ENCODE assay signal across 29 cellular contexts in genomic region chr5:10647640-10648039, GRCh38.
"Had no signal": no experiment of that assay in that cellular context is flagged by ENCODE, and none has a peak within 500 bp of the region (broad histone marks: within the 10 kb centered on the region; RNA-seq: fewer than 3 reads in every experiment).

No MANE protein-coding gene starts in this region.

- H3K9me3 ChIP-seq: adrenal gland, body of pancreas, gastrocnemius medialis, heart left ventricle had no signal

- H3K36me3 Mint-ChIP-seq: activated naive CD4-positive, alpha-beta T cell treated with anti-CD3 and anti-CD28 coated beads, Interleukin-2, amount 50 U/mL, for 24 hours had no signal

- H3K4me1 ChIP-seq: adrenal gland, body of pancreas, foreskin keratinocyte had no signal

- H3K27ac ChIP-seq: adrenal gland, body of pancreas, esophagus muscularis mucosa, foreskin keratinocyte, gastrocnemius medialis, heart left ventricle had no signal

- H3K36me3 ChIP-seq: adrenal gland, gastrocnemius medialis had no signal

- ATAC-seq: activated CD8-positive, alpha-beta T cell treated with anti-CD3 and anti-CD28 coated beads for 36 hours; activated naive CD8-positive, alpha-beta T cell treated with anti-CD3 and anti-CD28 coated beads, Interleukin-2, amount 50 U/mL, for 24 hours; activated T-cell treated with anti-CD3 and anti-CD28 coated beads, Interleukin-2, amount 50 U/mL, for 4 hours; activated T-helper 17 cell treated with anti-CD3 and anti-CD28 coated beads, Interleukin-2, amount 50 U/mL, for 72 hours; body of pancreas; effector memory CD8-positive, alpha-beta T cell; foreskin keratinocyte; gastrocnemius medialis; heart left ventricle had no signal

- H3K9me3 Mint-ChIP-seq: activated CD8-positive, alpha-beta T cell treated with anti-CD3 and anti-CD28 coated beads for 36 hours; activated naive CD4-positive, alpha-beta T cell treated with anti-CD3 and anti-CD28 coated beads for 36 hours; activated naive CD4-positive, alpha-beta T cell treated with anti-CD3 and anti-CD28 coated beads, Interleukin-2, amount 50 U/mL, for 24 hours; activated naive CD8-positive, alpha-beta T cell treated with anti-CD3 and anti-CD28 coated beads for 36 hours; activated naive CD8-positive, alpha-beta T cell treated with anti-CD3 and anti-CD28 coated beads, Interleukin-2, amount 50 U/mL, for 24 hours; activated T-cell treated with anti-CD3 and anti-CD28 coated beads, Interleukin-2, amount 50 U/mL, for 4 hours; activated T-helper 17 cell treated with anti-CD3 and anti-CD28 coated beads, Interleukin-2, amount 50 U/mL, for 72 hours; effector memory CD8-positive, alpha-beta T cell had no signal

- H3K4me3 ChIP-seq: adrenal gland, body of pancreas, esophagus muscularis mucosa, gastrocnemius medialis, heart left ventricle had no signal

- H3K4me3 Mint-ChIP-seq: activated CD8-positive, alpha-beta T cell treated with anti-CD3 and anti-CD28 coated beads for 36 hours; activated naive CD4-positive, alpha-beta T cell treated with anti-CD3 and anti-CD28 coated beads for 36 hours; activated naive CD4-positive, alpha-beta T cell treated with anti-CD3 and anti-CD28 coated beads, Interleukin-2, amount 50 U/mL, for 24 hours; activated naive CD8-positive, alpha-beta T cell treated with anti-CD3 and anti-CD28 coated beads for 36 hours; activated naive CD8-positive, alpha-beta T cell treated with anti-CD3 and anti-CD28 coated beads, Interleukin-2, amount 50 U/mL, for 24 hours; activated T-cell treated with anti-CD3 and anti-CD28 coated beads, Interleukin-2, amount 50 U/mL, for 4 hours; activated T-helper 17 cell treated with anti-CD3 and anti-CD28 coated beads, Interleukin-2, amount 50 U/mL, for 72 hours; effector memory CD8-positive, alpha-beta T cell had no signal

- FAIRE-seq: colon had no signal

- DNase-seq: activated CD4-positive, alpha-beta T cell treated with anti-CD3 and anti-CD28 coated beads for 48 hours; activated CD4-positive, alpha-beta T cell treated with anti-CD3 and anti-CD28 coated beads, Interleukin-2, amount 50 U/mL, for 1 hour; activated CD4-positive, alpha-beta T cell treated with anti-CD3 and anti-CD28 coated beads, Interleukin-2, amount 50 U/mL, for 48 hours; activated CD8-positive, alpha-beta memory T cell treated with anti-CD3 and anti-CD28 coated beads for 24 hours; activated CD8-positive, alpha-beta T cell treated with anti-CD3 and anti-CD28 coated beads for 36 hours; activated effector memory CD4-positive, alpha-beta T cell treated with Interleukin-2 at 50 U/mL for 16 hours; activated naive CD4-positive, alpha-beta T cell treated with anti-CD3 and anti-CD28 coated beads for 36 hours; activated naive CD8-positive, alpha-beta T cell treated with anti-CD3 and anti-CD28 coated beads for 36 hours; activated naive CD8-positive, alpha-beta T cell treated with anti-CD3 and anti-CD28 coated beads, Interleukin-2, amount 50 U/mL, for 24 hours; activated T-cell treated with anti-CD3 and anti-CD28 coated beads, Interleukin-2, amount 50 U/mL, for 4 hours; adrenal gland; amygdala; aorta; caudate nucleus; cortex of kidney; dermis blood vessel endothelial cell; effector CD4-positive, alpha-beta T cell; effector memory CD8-positive, alpha-beta T cell; erythroblast; foreskin keratinocyte; gastrocnemius medialis; glutamatergic neuron; heart left ventricle; T-helper 2 cell had no signal

- H3K27me3 Mint-ChIP-seq: activated T-helper 17 cell treated with anti-CD3 and anti-CD28 coated beads, Interleukin-2, amount 50 U/mL, for 72 hours; effector memory CD8-positive, alpha-beta T cell had no signal

- H3K27ac Mint-ChIP-seq: activated CD8-positive, alpha-beta T cell treated with anti-CD3 and anti-CD28 coated beads for 36 hours; activated naive CD4-positive, alpha-beta T cell treated with anti-CD3 and anti-CD28 coated beads for 36 hours; activated naive CD4-positive, alpha-beta T cell treated with anti-CD3 and anti-CD28 coated beads, Interleukin-2, amount 50 U/mL, for 24 hours; activated naive CD8-positive, alpha-beta T cell treated with anti-CD3 and anti-CD28 coated beads for 36 hours; activated naive CD8-positive, alpha-beta T cell treated with anti-CD3 and anti-CD28 coated beads, Interleukin-2, amount 50 U/mL, for 24 hours; activated T-helper 17 cell treated with anti-CD3 and anti-CD28 coated beads, Interleukin-2, amount 50 U/mL, for 72 hours; effector memory CD8-positive, alpha-beta T cell had no signal
